8 cellular contexts compared by ENCODE assay signal in genomic region chr7:123154231-123154860, GRCh38. TPM values are rescaled to one million over a fixed set of nuclear protein-coding genes. Genes with fewer than 3 reads are reported as not detected.
DNase-seq lines count a peak whose midpoint lies in the region; ATAC-seq, FAIRE-seq and TF ChIP-seq lines count a peak whose summit lies in the region.

No MANE protein-coding gene starts in this region.

- no peaks in the 10 kb centered on the region for H3K4me1 ChIP-seq in testis

- FAIRE-seq in endometrium (lab: Jason Lieb, UNC): peak; percentile 18

- no peaks in the 10 kb centered on the region for H3K27me3 Mint-ChIP-seq in T-helper 2 cell treated with Interferon-gamma antibody and Interleukin-4, amounts not matched to agents 5 μg/mL and 100 μg/mL, for 36 hours (ENCODE audit: low read depth)

- intact Hi-C loops in testis (cut with DNase I; ENCODE audit: low total_unique reads): no loop called here

- H3K9me3 Mint-ChIP-seq in T-helper 2 cell treated with Interferon-gamma antibody and Interleukin-4, amounts not matched to agents 5 μg/mL and 100 μg/mL, for 36 hours: no peaks in the 10 kb centered on the region

- no peak overlapping the region for H3K27ac Mint-ChIP-seq in T-helper 2 cell treated with Interferon-gamma antibody and Interleukin-4, amounts not matched to agents 5 μg/mL and 100 μg/mL, for 36 hours

- H3K36me3 Mint-ChIP-seq in T-helper 2 cell treated with Interferon-gamma antibody and Interleukin-4, amounts not matched to agents 5 μg/mL and 100 μg/mL, for 36 hours (ENCODE audit: low read depth): no peaks in the 10 kb centered on the region

- H3K36me3 ChIP-seq in BJ (ENCODE audit: control insufficient read depth, insufficient read depth, low read length) (no peaks in the 10 kb centered on the region), testis (ENCODE audit: low read depth, missing control alignments) (no peaks in the 10 kb centered on the region)

- POLR2A ChIA-PET in BJ (lab: Charles Lee): no interaction called here

- CTCF ChIA-PET in BJ (lab: Yijun Ruan, JAX): interaction anchor here (0.7 to 1.6 kb wide), 3 partner anchors 10 to 237 kb away, joined by 3 to 5 read pairs (median 4); no protein-coding TSS in a partner anchor

- H3K27me3 ChIP-seq in BJ (ENCODE audit: control insufficient read depth, insufficient read depth, low read length) (no peaks in the 10 kb centered on the region), testis (no peaks in the 10 kb centered on the region)

- TF ChIP-seq CTCF in BJ (IDR thresholded peaks at IDR 0.05; ENCODE audit: insufficient read depth, low read depth, low read length) (peak; percentile 60), testis (IDR thresholded peaks at IDR 0.05) (peak; percentile 58 to 85 (median 79))

- no peak for TF ChIP-seq POLR2A in testis (IDR thresholded peaks at IDR 0.05)

- no peak overlapping the region for H3K27ac ChIP-seq in testis

- WGBS in testis, 2 donors: 5 to 8% methylated on average over 3 of the region's 3 CpGs

- H3K9me3 ChIP-seq in testis: no peaks in the 10 kb centered on the region

- H3K4me3 ChIP-seq in BJ (ENCODE audit: low read depth, low read length) (no peak overlapping the region), testis (no peak overlapping the region)

- no peaks in the 10 kb centered on the region for H3K4me1 Mint-ChIP-seq in T-helper 2 cell treated with Interferon-gamma antibody and Interleukin-4, amounts not matched to agents 5 μg/mL and 100 μg/mL, for 36 hours (ENCODE audit: low read depth)

- peak; percentile 0 for DNase-seq in BJ (ENCODE audit: low read depth)
- peak; percentile 79 for DNase-seq in NCI-H1436 (lab: John Stamatoyannopoulos, UW)
- DNase-seq in T-helper 2 cell treated with Interferon-gamma antibody and Interleukin-4, amounts not matched to agents 5 μg/mL and 100 μg/mL, for 36 hours (ENCODE audit: low spot score): peak; percentile 25
- peak; percentile 92 for DNase-seq in medulla oblongata (ENCODE audit: extremely low spot score)
- DNase-seq in testis: peak; percentile 91

- H3K4me3 Mint-ChIP-seq in T-helper 2 cell treated with Interferon-gamma antibody and Interleukin-4, amounts not matched to agents 5 μg/mL and 100 μg/mL, for 36 hours: no peak overlapping the region

- ATAC-seq in GM18858 (IDR thresholded peaks at IDR 0.05; ENCODE audit: unreplicated experiment): peak; percentile 98
- peak; percentile 91 for ATAC-seq in HG02970 (IDR thresholded peaks at IDR 0.05; ENCODE audit: low FRiP score, unreplicated experiment)

RNA-seq across cellular contexts. Expression of gene SLC13A1, which starts 45.4 kb away (rescaled TPM):
- polyA plus RNA-seq in BJ (2011; rRNA removed) (not detected in 2 replicates), testis (ENCODE audit: insufficient read depth, low read depth, low replicate concordance) (not detected)
- polyA minus RNA-seq in BJ (2011; rRNA and poly(A)+ RNA removed): not detected in 2 replicates
- total RNA-seq in testis: not detected

Comparison
In these comparisons a context has a peak if more than half of its experiments do, and no peak if none do; other contexts are left out.
1. DNase-seq: peak in every context shown above with its lines; median percentile 92 in medulla oblongata; 91 in testis; 79 in NCI-H1436; 25 in T-helper 2 cell treated with Interferon-gamma antibody and Interleukin-4, amounts not matched to agents 5 μg/mL and 100 μg/mL, for 36 hours; 0 in BJ.